In genomic region chr4:109125084-109125483, GRCh38 we compare ENCODE assay signal across 23 cellular contexts.
DNase-seq lines count a peak whose midpoint lies in the region; ATAC-seq, FAIRE-seq and TF ChIP-seq lines count a peak whose summit lies in the region.
"Had no signal": no experiment of that assay in that cellular context is flagged by ENCODE, and none has a peak within 500 bp of the region (broad histone marks: within the 10 kb centered on the region; RNA-seq: fewer than 3 reads in every experiment).

No MANE protein-coding gene starts in this region.

- no peak for FAIRE-seq in GM12891 (lab: Jason Lieb, UNC)

- H3K4me3 Mint-ChIP-seq in endodermal cell: no peak overlapping the region
- H3K4me3 Mint-ChIP-seq: T-helper 17 cell had no signal

- WGBS in endodermal cell (ENCODE audit: insufficient coverage in 1 of 2, insufficient read length in 1 of 2), 2 experiments: 56 to 71% methylated on average over 1 of the region's 1 CpG

- H3K4me3 ChIP-seq in endodermal cell (ENCODE audit: low read length): no peak overlapping the region
- H3K4me3 ChIP-seq: PC-9 had no signal

- no peak for TF ChIP-seq POLR2A in GM12891 (IDR thresholded peaks at IDR 0.05; ENCODE audit: low read depth, low read length)

- no peak for TF ChIP-seq CTCF in endodermal cell (conservative IDR thresholded peaks at IDR 0.05)

- ATAC-seq in HG03196 (IDR thresholded peaks at IDR 0.05; ENCODE audit: unreplicated experiment): no peak
- ATAC-seq: T-helper 17 cell had no signal

- no peaks in the 10 kb centered on the region for H3K9me3 ChIP-seq in endodermal cell (ENCODE audit: control insufficient read depth, low read length)
- H3K9me3 ChIP-seq: Caco-2 had no signal

- H3K36me3 ChIP-seq in endodermal cell (ENCODE audit: control insufficient read depth, insufficient read depth, low read length): no peaks in the 10 kb centered on the region

- H3K9me3 Mint-ChIP-seq in endodermal cell: no peaks in the 10 kb centered on the region

- no peaks in the 10 kb centered on the region for H3K27me3 Mint-ChIP-seq in endodermal cell (ENCODE audit: insufficient read depth)
- H3K27me3 Mint-ChIP-seq: CD4-positive, CD25-positive, alpha-beta regulatory T cell had no signal

- no peak overlapping the region for H3K9ac ChIP-seq in endodermal cell (ENCODE audit: extremely low read depth, low read length, poor library complexity, severe bottlenecking)

- peaks cover 2% of the 10 kb centered on the region for H3K4me1 ChIP-seq in endodermal cell (ENCODE audit: control insufficient read depth, insufficient read depth, low read length)
- H3K4me1 ChIP-seq: Caco-2 had no signal

- H3K27ac ChIP-seq in endodermal cell (ENCODE audit: low read depth, low read length): no peak overlapping the region
- H3K27ac ChIP-seq: 22Rv1, HL-60, PC-9, RWPE1 had no signal

- no peaks in the 10 kb centered on the region for H3K36me3 Mint-ChIP-seq in endodermal cell (ENCODE audit: low read depth)
- H3K36me3 Mint-ChIP-seq: CD4-positive, CD25-positive, alpha-beta regulatory T cell had no signal

- peaks cover 27% of the 10 kb centered on the region for H3K4me1 Mint-ChIP-seq in endodermal cell
- H3K4me1 Mint-ChIP-seq: CD4-positive, CD25-positive, alpha-beta regulatory T cell; T-helper 17 cell had no signal

- DNase-seq in DMS53 (lab: John Stamatoyannopoulos, UW) (peak; percentile 6), DMS53 treated with DMSO at 0.1 percent for 48 hours (lab: John Stamatoyannopoulos, UW; ENCODE audit: unreplicated experiment) (no peak), NAMALWA (ENCODE audit: low spot score) (peak; percentile 13), endodermal cell (no peak), NCI-H748 (lab: John Stamatoyannopoulos, UW; ENCODE audit: unreplicated experiment) (no peak), GM12891 (ENCODE audit: insufficient read length, low spot score) (no peak)
- no peak for DNase-seq in stimulated activated CD4-positive, alpha-beta T cell treated with anti-CD3 and anti-CD28 coated beads, Interleukin-4, amount 100 ng/mL, for 24 hours
- DNase-seq: Caco-2; CD4-positive, CD25-positive, alpha-beta regulatory T cell; GF-D8; GOT3; IMR-90; Kasumi-1; NCI-H187; NCI-H2107; NCI-H510A; NCI-H774; PC-9; T-helper 17 cell had no signal

- no peaks in the 10 kb centered on the region for H3K27me3 ChIP-seq in endodermal cell (ENCODE audit: control insufficient read depth, insufficient read depth, low read length, poor library complexity, severe bottlenecking)

- peak overlapping the region; percentile 65 for H3K27ac Mint-ChIP-seq in endodermal cell
- H3K27ac Mint-ChIP-seq: CD4-positive, CD25-positive, alpha-beta regulatory T cell; T-helper 17 cell had no signal

TF ChIP-seq in GM12891, 5 proteins besides CTCF, POLR2A, EP300 and RAD21:
- TF ChIP-seq POU2F2 (IDR thresholded peaks at IDR 0.05; ENCODE audit: low read depth, low read length) (no peak), TAF1 (IDR thresholded peaks at IDR 0.05; ENCODE audit: low read depth, low read length) (no peak), SPI1 (IDR thresholded peaks at IDR 0.05; ENCODE audit: low read depth, low read length) (no peak), POLR2AphosphoS5 (IDR thresholded peaks at IDR 0.05; ENCODE audit: low read depth, low read length) (no peak), PAX5 (IDR thresholded peaks at IDR 0.05; ENCODE audit: insufficient read depth, low read length, severe bottlenecking) (no peak)

Comparison
In these comparisons a context has a peak if more than half of its experiments do, and no peak if none do; other contexts are left out.
1. DNase-seq: peak in DMS53 (single experiment) and NAMALWA (single experiment); none in DMS53 treated with DMSO at 0.1 percent for 48 hours (single experiment), endodermal cell (single experiment), NCI-H748 (single experiment), GM12891 (single experiment) and stimulated activated CD4-positive, alpha-beta T cell treated with anti-CD3 and anti-CD28 coated beads, Interleukin-4, amount 100 ng/mL, for 24 hours (single experiment).